ENCODE assay signal across 18 cellular contexts in genomic region chr1:244054247-244054923, GRCh38. TPM values are rescaled to one million over a fixed set of nuclear protein-coding genes. Genes with fewer than 3 reads are reported as not detected.
DNase-seq lines count a peak whose midpoint lies in the region; ATAC-seq and TF ChIP-seq lines count a peak whose summit lies in the region.
"Had no signal": no experiment of that assay in that cellular context is flagged by ENCODE, and none has a peak within 500 bp of the region (broad histone marks: within the 10 kb centered on the region; RNA-seq: fewer than 3 reads in every experiment).

No MANE protein-coding gene starts in this region.

- H3K27ac Mint-ChIP-seq in CD8-positive, alpha-beta T cell: no peak overlapping the region
- H3K27ac Mint-ChIP-seq in glutamatergic neuron (ENCODE audit: unreplicated experiment) (no peak overlapping the region), CD14-positive monocyte (peak overlapping the region in 2 of 7 donors; percentile 8 to 55)
- H3K27ac Mint-ChIP-seq: activated naive CD8-positive, alpha-beta T cell; activated T-cell treated with anti-CD3 and anti-CD28 coated beads, Interleukin-2, amount 50 U/mL, for 24 hours had no signal

- TF ChIP-seq CTCF in CD8-positive, alpha-beta T cell (IDR thresholded peaks at IDR 0.05): no peak
- TF ChIP-seq CTCF in glutamatergic neuron (IDR thresholded peaks at IDR 0.05; ENCODE audit: partially characterized antibody, unreplicated experiment) (no peak), CD14-positive monocyte (IDR thresholded peaks at IDR 0.05) (no peak)

- intact Hi-C loops in CD8-positive, alpha-beta T cell (cut with DNase I, micrococcal nuclease): loop anchor here in 1 of 2 experiments (1.0 kb wide), 1 partner anchor 21 kb away; no protein-coding TSS in a partner anchor
- intact Hi-C loops in posterior vena cava (cut with DNase I): no loop called here
- intact Hi-C loops in CD14-positive monocyte (cut with micrococcal nuclease): loop anchor here (5.0 to 10.0 kb wide), 4 partner anchors 87 to 590 kb away; no protein-coding TSS in a partner anchor

- H3K4me1 ChIP-seq in CD8-positive, alpha-beta T cell (ENCODE audit: insufficient read depth, low read length): peaks cover 46% of the 10 kb centered on the region
- peaks cover 27% of the 10 kb centered on the region for H3K4me1 ChIP-seq in SJCRH30

- ATAC-seq in CD8-positive, alpha-beta T cell: peak; percentile 34
- no peak for ATAC-seq in GM19467 (IDR thresholded peaks at IDR 0.05; ENCODE audit: unreplicated experiment)
- ATAC-seq in HG03439 (IDR thresholded peaks at IDR 0.05; ENCODE audit: unreplicated experiment): no peak
- ATAC-seq: esophagus mucosa, gastroesophageal sphincter, GM12878 had no signal

- DNase-seq in CD8-positive, alpha-beta T cell: no peak
- peak; percentile 93 to 96 for DNase-seq in SJCRH30
- DNase-seq in glutamatergic neuron: peak; percentile 62
- peak; percentile 77 for DNase-seq in posterior vena cava (ENCODE audit: low spot score)
- DNase-seq in CD14-positive monocyte (ENCODE audit: low spot score): no peak
- DNase-seq in NCI-H2227 (lab: John Stamatoyannopoulos, UW; ENCODE audit: unreplicated experiment): no peak
- DNase-seq: activated CD4-positive, alpha-beta T cell treated with anti-CD3 and anti-CD28 coated beads, Interleukin-2, amount 50 U/mL, for 4 hours; Calu3; ovary; RPMI8226 had no signal

- no peaks in the 10 kb centered on the region for H3K9me3 Mint-ChIP-seq in CD8-positive, alpha-beta T cell
- H3K9me3 Mint-ChIP-seq in glutamatergic neuron (ENCODE audit: unreplicated experiment) (peaks cover 5% of the 10 kb centered on the region), CD14-positive monocyte (no peaks in the 10 kb centered on the region)
- H3K9me3 Mint-ChIP-seq: activated T-cell treated with anti-CD3 and anti-CD28 coated beads, Interleukin-2, amount 50 U/mL, for 24 hours had no signal

- no peak overlapping the region for H3K4me3 Mint-ChIP-seq in CD8-positive, alpha-beta T cell
- H3K4me3 Mint-ChIP-seq in glutamatergic neuron (ENCODE audit: unreplicated experiment) (no peak overlapping the region), CD14-positive monocyte (no peak overlapping the region)
- H3K4me3 Mint-ChIP-seq: activated naive CD8-positive, alpha-beta T cell; activated T-cell treated with anti-CD3 and anti-CD28 coated beads, Interleukin-2, amount 50 U/mL, for 24 hours had no signal

- H3K4me3 ChIP-seq in CD8-positive, alpha-beta T cell (ENCODE audit: low read depth, low read length): no peak overlapping the region
- peak overlapping the region; percentile 70 for H3K4me3 ChIP-seq in SJCRH30
- H3K4me3 ChIP-seq: cardiac muscle cell, gastroesophageal sphincter, GM12878, ovary had no signal

- peaks cover 31% of the 10 kb centered on the region for H3K36me3 Mint-ChIP-seq in CD8-positive, alpha-beta T cell
- H3K36me3 Mint-ChIP-seq in glutamatergic neuron (ENCODE audit: unreplicated experiment) (peaks cover 10% of the 10 kb centered on the region), CD14-positive monocyte (peaks cover 15 to 19% of the 10 kb centered on the region in 2 donors)

- H3K4me1 Mint-ChIP-seq in CD8-positive, alpha-beta T cell (ENCODE audit: low read depth): peaks cover 36% of the 10 kb centered on the region
- H3K4me1 Mint-ChIP-seq in glutamatergic neuron (ENCODE audit: low read depth, unreplicated experiment) (peaks cover 12% of the 10 kb centered on the region), CD14-positive monocyte (peaks cover 4% of the 10 kb centered on the region)

- H3K36me3 ChIP-seq in CD8-positive, alpha-beta T cell (ENCODE audit: insufficient read depth, low read length): no peaks in the 10 kb centered on the region
- peaks cover 37% of the 10 kb centered on the region for H3K36me3 ChIP-seq in SJCRH30
- H3K36me3 ChIP-seq: ovary had no signal

- CTCF ChIA-PET in CD8-positive, alpha-beta T cell (lab: Charles Lee): interaction anchor here (0.9 to 2.9 kb wide), 4 partner anchors 9 to 711 kb away, joined by 4 to 10 read pairs (median 5); no protein-coding TSS in a partner anchor

- peak overlapping the region; percentile 48 for H3K27ac ChIP-seq in CD8-positive, alpha-beta T cell (ENCODE audit: low read depth, low read length)
- H3K27ac ChIP-seq in SJCRH30: peak overlapping the region; percentile 94
- H3K27ac ChIP-seq: cardiac muscle cell, gastroesophageal sphincter, ovary had no signal

- H3K9me3 ChIP-seq in CD8-positive, alpha-beta T cell (ENCODE audit: low read length): no peaks in the 10 kb centered on the region
- H3K9me3 ChIP-seq in SJCRH30 (replicated peaks): no peaks in the 10 kb centered on the region
- H3K9me3 ChIP-seq: gastroesophageal sphincter, ovary had no signal

- H3K27me3 Mint-ChIP-seq in CD8-positive, alpha-beta T cell (ENCODE audit: low read depth): no peaks in the 10 kb centered on the region
- H3K27me3 Mint-ChIP-seq in glutamatergic neuron (ENCODE audit: unreplicated experiment): no peaks in the 10 kb centered on the region
- H3K27me3 Mint-ChIP-seq in CD14-positive monocyte (ENCODE audit: low read depth in 3 of 3): peaks cover 0 to 2% (median 0%) of the 10 kb centered on the region in 3 donors
- H3K27me3 Mint-ChIP-seq: activated naive CD8-positive, alpha-beta T cell; activated T-cell treated with anti-CD3 and anti-CD28 coated beads, Interleukin-2, amount 50 U/mL, for 24 hours had no signal

- POLR2A ChIA-PET in CD8-positive, alpha-beta T cell (lab: Charles Lee): interaction anchor here (0.6 to 4.7 kb wide), 3 partner anchors 11 to 680 kb away, joined by 6 to 60 read pairs (median 11); no protein-coding TSS in a partner anchor

- no peaks in the 10 kb centered on the region for H3K27me3 ChIP-seq in CD8-positive, alpha-beta T cell (ENCODE audit: insufficient read depth, low read length)
- no peaks in the 10 kb centered on the region for H3K27me3 ChIP-seq in SJCRH30
- H3K27me3 ChIP-seq: cardiac muscle cell, gastroesophageal sphincter, ovary had no signal

RNA-seq across cellular contexts. Expression of gene ZBTB18, which starts 3.3 kb away (rescaled TPM):
- total RNA-seq in CD8-positive, alpha-beta T cell: 10 to 100 TPM; 68.8 to 69.2 TPM
- total RNA-seq in SJCRH30 (2014; rRNA removed; shearing (Covaris generic)): 47.1 and 51.7 TPM in 2 replicates
- total RNA-seq in glutamatergic neuron (ENCODE audit: unreplicated experiment) (213 TPM), posterior vena cava (10 to 100 TPM in 1 of 2 donors, 1 to 10 TPM in 1; 8.8 to 11.7 TPM)
- polyA plus RNA-seq in CD14-positive monocyte: 1 to 10 TPM; 3.0 to 3.6 TPM

Comparison
In these comparisons a context has a peak if more than half of its experiments do, and no peak if none do; other contexts are left out.
1. DNase-seq: peak in SJCRH30 (2 of 2), glutamatergic neuron (single experiment) and posterior vena cava (single experiment); none in CD8-positive, alpha-beta T cell (0 of 7), CD14-positive monocyte (single experiment) and NCI-H2227 (single experiment).
2. intact Hi-C loops: an anchor here in CD14-positive monocyte (5.0 to 10.0 kb wide); none called in posterior vena cava.